35 cellular contexts compared by ENCODE assay signal in the genomic region with DNA sequence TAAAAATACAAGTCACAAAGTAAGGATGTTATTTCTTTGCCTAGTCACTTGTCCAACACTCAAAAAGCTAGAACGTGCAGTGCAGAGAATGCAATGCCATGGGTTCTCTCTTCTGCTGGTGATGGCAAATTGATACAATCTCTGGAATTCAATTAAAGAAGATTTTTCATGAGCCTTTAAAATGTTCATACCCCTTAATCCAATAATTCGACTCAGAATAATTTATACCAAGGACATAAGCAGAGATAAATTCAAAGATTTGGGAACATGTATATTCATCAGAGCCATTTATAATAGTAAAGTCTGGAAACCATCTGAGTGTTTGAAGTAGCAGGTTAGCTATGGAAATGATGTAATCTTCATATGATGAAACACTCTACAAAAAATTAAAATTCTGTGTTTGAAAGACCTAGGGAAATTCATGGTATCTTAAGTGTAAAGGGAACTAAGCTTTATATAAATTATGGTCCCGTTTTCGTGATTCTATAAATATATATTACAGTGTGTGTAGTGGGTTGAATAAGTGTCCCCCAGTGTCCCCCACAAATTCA.
"Had no signal": no experiment of that assay in that cellular context is flagged by ENCODE, and none has a peak within 500 bp of the region (broad histone marks: within the 10 kb centered on the region; RNA-seq: fewer than 3 reads in every experiment).

No MANE protein-coding gene starts in this region.

- DNase-seq: activated B cell treated with CpG ODN at 0.5 μM for 24 hours; activated CD4-positive, alpha-beta memory T cell treated with anti-CD3 and anti-CD28 coated beads, Interleukin-2, amount 10 ng/mL, durations not matched to agents 7 days and 5 days; activated CD4-positive, alpha-beta T cell treated with anti-CD3 and anti-CD28 coated beads for 4 hours; activated CD4-positive, alpha-beta T cell treated with anti-CD3 and anti-CD28 coated beads, Interleukin-2, amount 10 ng/mL, durations not matched to agents 24 days and 14 days; activated CD4-positive, alpha-beta T cell treated with anti-CD3 and anti-CD28 coated beads, Interleukin-2, amount 50 U/mL, for 48 hours; activated CD4-positive, CD25-positive, alpha-beta regulatory T cell treated with anti-CD3 and anti-CD28 coated beads, Interleukin-2, amount 50 U/mL, for 72 hours; activated CD8-positive, alpha-beta memory T cell treated with anti-CD3 and anti-CD28 coated beads for 24 hours; activated CD8-positive, alpha-beta memory T cell treated with anti-CD3 and anti-CD28 coated beads, Interleukin-2, amount 10 ng/mL, durations not matched to agents 7 days and 5 days; activated CD8-positive, alpha-beta memory T cell treated with anti-CD3 and anti-CD28 coated beads, Interleukin-2, amount 50 U/mL, for 48 hours; activated CD8-positive, alpha-beta T cell treated with anti-CD3 and anti-CD28 coated beads, Interleukin-2, amount 10 ng/mL, durations not matched to agents 7 days and 5 days; activated effector memory CD4-positive, alpha-beta T cell treated with Interleukin-2 at 50 U/mL for 16 hours; activated gamma-delta T cell; activated naive CD4-positive, alpha-beta T cell treated with anti-CD3 and anti-CD28 coated beads, Interleukin-2, amount 10 ng/mL, durations not matched to agents 7 days and 5 days; activated naive CD4-positive, alpha-beta T cell treated with Interleukin-2 at 50 U/mL for 16 hours; activated naive CD8-positive, alpha-beta T cell treated with anti-CD3 and anti-CD28 coated beads, Interleukin-2, amount 10 ng/mL, durations not matched to agents 7 days and 5 days; activated naive CD8-positive, alpha-beta T cell treated with anti-CD3 and anti-CD28 coated beads, Interleukin-2, amount 50 U/mL, for 24 hours; activated T-cell treated with anti-CD3 and anti-CD28 coated beads, Interleukin-2, amount 50 U/mL, for 24 hours; activated T-cell treated with anti-CD3 and anti-CD28 coated beads, Interleukin-2, amount 50 U/mL, for 48 hours; adrenal gland; amniotic stem cell; caudate nucleus; cerebellar nuclear complex; T-helper 1 cell; T-helper 2 cell; T-helper 9 cell had no signal

- H3K27ac Mint-ChIP-seq: activated B cell treated with CpG ODN at 0.5 μM for 24 hours; activated CD4-positive, alpha-beta memory T cell treated with anti-CD3 and anti-CD28 coated beads, Interleukin-2, amount 10 ng/mL, durations not matched to agents 7 days and 5 days; activated CD4-positive, alpha-beta T cell treated with anti-CD3 and anti-CD28 coated beads, Interleukin-2, amount 10 ng/mL, durations not matched to agents 24 days and 14 days; activated CD8-positive, alpha-beta memory T cell treated with anti-CD3 and anti-CD28 coated beads, Interleukin-2, amount 10 ng/mL, durations not matched to agents 7 days and 5 days; activated CD8-positive, alpha-beta T cell treated with anti-CD3 and anti-CD28 coated beads, Interleukin-2, amount 10 ng/mL, durations not matched to agents 7 days and 5 days; activated naive CD4-positive, alpha-beta T cell treated with anti-CD3 and anti-CD28 coated beads, Interleukin-2, amount 10 ng/mL, durations not matched to agents 7 days and 5 days; activated naive CD8-positive, alpha-beta T cell; activated naive CD8-positive, alpha-beta T cell treated with anti-CD3 and anti-CD28 coated beads, Interleukin-2, amount 10 ng/mL, durations not matched to agents 7 days and 5 days; activated naive CD8-positive, alpha-beta T cell treated with anti-CD3 and anti-CD28 coated beads, Interleukin-2, amount 50 U/mL, for 24 hours; activated T-cell treated with anti-CD3 and anti-CD28 coated beads, Interleukin-2, amount 50 U/mL, for 24 hours; activated T-helper 2 cell treated with anti-CD3 and anti-CD28 coated beads, Interferon-gamma antibody, Interleukin-2, Interleukin-4, amounts not matched to agents 10 μg/mL and 5 μg/mL and 100 μg/mL, durations not matched to agents 14 hours and 24 hours and 36 hours; brain; T-helper 1 cell treated with Interleukin-12 subunit alpha and Interleukin-12 subunit beta and Interleukin-4 antibody, amounts not matched to agents 30 μg/mL and 1 μg/mL, for 36 hours; T-helper 2 cell treated with Interferon-gamma antibody and Interleukin-4, amounts not matched to agents 5 μg/mL and 100 μg/mL, for 36 hours had no signal

- H3K4me3 Mint-ChIP-seq: activated B cell treated with CpG ODN at 0.5 μM for 24 hours; activated CD4-positive, alpha-beta memory T cell treated with anti-CD3 and anti-CD28 coated beads, Interleukin-2, amount 10 ng/mL, durations not matched to agents 7 days and 5 days; activated CD4-positive, alpha-beta T cell treated with anti-CD3 and anti-CD28 coated beads, Interleukin-2, amount 10 ng/mL, durations not matched to agents 24 days and 14 days; activated CD8-positive, alpha-beta memory T cell treated with anti-CD3 and anti-CD28 coated beads, Interleukin-2, amount 10 ng/mL, durations not matched to agents 7 days and 5 days; activated CD8-positive, alpha-beta T cell treated with anti-CD3 and anti-CD28 coated beads, Interleukin-2, amount 10 ng/mL, durations not matched to agents 7 days and 5 days; activated naive CD4-positive, alpha-beta T cell treated with anti-CD3 and anti-CD28 coated beads, Interleukin-2, amount 10 ng/mL, durations not matched to agents 7 days and 5 days; activated naive CD4-positive, alpha-beta T cell treated with anti-CD3 and anti-CD28 coated beads, Interleukin-2, amount 50 U/mL, for 24 hours; activated naive CD8-positive, alpha-beta T cell; activated naive CD8-positive, alpha-beta T cell treated with anti-CD3 and anti-CD28 coated beads, Interleukin-2, amount 10 ng/mL, durations not matched to agents 7 days and 5 days; activated naive CD8-positive, alpha-beta T cell treated with anti-CD3 and anti-CD28 coated beads, Interleukin-2, amount 50 U/mL, for 24 hours; activated T-cell treated with anti-CD3 and anti-CD28 coated beads, Interleukin-2, amount 50 U/mL, for 24 hours; central memory CD8-positive, alpha-beta T cell; T-helper 1 cell treated with Interleukin-12 subunit alpha and Interleukin-12 subunit beta and Interleukin-4 antibody, amounts not matched to agents 30 μg/mL and 1 μg/mL, for 36 hours; T-helper 2 cell treated with Interferon-gamma antibody and Interleukin-4, amounts not matched to agents 5 μg/mL and 100 μg/mL, for 36 hours had no signal

- H3K4me3 ChIP-seq: adrenal gland, ascending aorta, cardiac muscle cell had no signal

- H3K9me3 ChIP-seq: adrenal gland, ascending aorta had no signal

- H3K27me3 ChIP-seq: adrenal gland, ascending aorta, cardiac muscle cell had no signal

- ATAC-seq: activated CD8-positive, alpha-beta memory T cell treated with anti-CD3 and anti-CD28 coated beads, Interleukin-2, amount 10 ng/mL, durations not matched to agents 7 days and 5 days; activated CD8-positive, alpha-beta T cell treated with anti-CD3 and anti-CD28 coated beads, Interleukin-2, amount 10 ng/mL, durations not matched to agents 7 days and 5 days; activated naive CD8-positive, alpha-beta T cell treated with anti-CD3 and anti-CD28 coated beads, Interleukin-2, amount 50 U/mL, for 24 hours had no signal

- H3K36me3 ChIP-seq: adrenal gland, ascending aorta, cardiac muscle cell had no signal

- H3K27ac ChIP-seq: adrenal gland, ascending aorta, cardiac muscle cell, VCaP had no signal

- H3K9me3 Mint-ChIP-seq: activated naive CD8-positive, alpha-beta T cell treated with anti-CD3 and anti-CD28 coated beads, Interleukin-2, amount 10 ng/mL, durations not matched to agents 7 days and 5 days; T-helper 2 cell treated with Interferon-gamma antibody and Interleukin-4, amounts not matched to agents 5 μg/mL and 100 μg/mL, for 36 hours had no signal

- H3K36me3 Mint-ChIP-seq: activated naive CD4-positive, alpha-beta T cell treated with anti-CD3 and anti-CD28 coated beads, Interleukin-2, amount 10 ng/mL, durations not matched to agents 7 days and 5 days; activated naive CD8-positive, alpha-beta T cell; activated naive CD8-positive, alpha-beta T cell treated with anti-CD3 and anti-CD28 coated beads, Interleukin-2, amount 10 ng/mL, durations not matched to agents 7 days and 5 days; brain had no signal
